Comparison of ENCODE assay signal across 2 cellular contexts in the genomic region with DNA sequence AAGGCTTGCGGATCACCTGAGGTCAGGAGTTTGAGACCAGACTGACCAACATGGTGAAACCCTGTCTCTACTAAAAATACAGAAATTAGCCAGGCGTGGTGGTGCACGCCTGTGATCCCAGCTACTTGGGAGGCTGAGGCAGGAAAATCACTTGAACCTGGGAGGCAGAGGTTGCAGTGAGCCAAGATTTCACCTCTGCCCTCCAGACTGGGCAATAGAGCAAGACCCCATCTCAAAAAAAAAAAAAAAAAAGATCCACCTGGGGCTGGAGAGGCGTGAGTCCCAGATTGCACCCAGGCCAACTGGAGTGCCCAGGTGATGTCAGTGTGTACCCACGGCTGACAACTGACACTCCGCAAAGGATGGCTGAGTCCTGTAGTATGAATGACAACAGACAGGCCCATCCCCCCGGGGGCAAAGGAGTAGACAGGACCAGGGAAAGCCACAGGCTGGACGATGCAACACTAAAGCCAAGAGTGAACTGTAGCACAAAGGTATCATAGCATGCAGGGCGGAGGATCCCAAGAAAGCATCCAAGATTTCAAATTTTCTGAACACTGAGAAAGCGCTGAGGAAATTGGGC. TPM values are rescaled to one million over a fixed set of nuclear protein-coding genes. Genes with fewer than 3 reads are reported as not detected.
"Had no signal": no experiment of that assay in that cellular context is flagged by ENCODE, and none has a peak within 500 bp of the region (broad histone marks: within the 10 kb centered on the region; RNA-seq: fewer than 3 reads in every experiment).

No MANE protein-coding gene starts in this region.

RNA-seq across cellular contexts. Expression of a gene that starts 14.9 kb away (rescaled TPM):
- total RNA-seq: mesothelial cell of epicardium, neural crest cell had no signal
